24 cellular contexts compared by ENCODE assay signal in the genomic region with DNA sequence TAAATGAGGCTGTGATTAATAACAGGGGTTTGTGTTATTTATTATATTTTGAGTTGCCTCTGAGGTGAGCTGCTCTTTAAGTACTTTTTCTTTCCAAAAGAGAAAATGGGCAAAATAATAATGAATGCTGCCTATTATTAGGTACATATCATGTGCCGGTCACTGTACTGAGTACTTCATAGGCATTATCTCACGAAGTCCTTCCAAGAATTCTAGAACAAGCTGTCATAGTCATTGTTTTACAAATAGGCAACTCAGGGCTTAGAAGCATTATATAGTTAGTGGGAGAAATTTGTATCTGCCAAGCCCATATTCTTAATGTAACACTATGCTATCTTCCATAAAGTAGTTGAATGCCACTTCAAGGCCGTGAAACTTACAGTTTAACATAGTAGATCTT.
DNase-seq lines count a peak whose midpoint lies in the region; ATAC-seq, FAIRE-seq and TF ChIP-seq lines count a peak whose summit lies in the region.
"Had no signal": no experiment of that assay in that cellular context is flagged by ENCODE, and none has a peak within 500 bp of the region (broad histone marks: within the 10 kb centered on the region; RNA-seq: fewer than 3 reads in every experiment).

No MANE protein-coding gene starts in this region.

- no peaks in the 10 kb centered on the region for H3K27me3 Mint-ChIP-seq in astrocyte (ENCODE audit: low read depth, unreplicated experiment)
- H3K27me3 Mint-ChIP-seq: CD4-positive, CD25-positive, alpha-beta regulatory T cell; CD8-positive, alpha-beta memory T cell had no signal

- H3K27me3 ChIP-seq in right atrium auricular region (no peaks in the 10 kb centered on the region), GM23248 (replicated peaks; ENCODE audit: insufficient read depth) (no peaks in the 10 kb centered on the region), astrocyte (ENCODE audit: insufficient read depth, low read length) (no peaks in the 10 kb centered on the region), stomach smooth muscle (ENCODE audit: control insufficient read depth in 1 of 2, insufficient read depth in 2 of 2, low read length in 2 of 2) (no peaks in the 10 kb centered on the region), tibial nerve (no peaks in the 10 kb centered on the region)
- H3K27me3 ChIP-seq: BE2C had no signal

- intact Hi-C loops in Right ventricle myocardium inferior (cut with DNase I): no loop called here

- TF ChIP-seq EP300 in tibial nerve (IDR thresholded peaks at IDR 0.05): no peak

- no peak overlapping the region for H3K4me2 ChIP-seq in GM23248 (ENCODE audit: unreplicated experiment)
- no peak overlapping the region for H3K4me2 ChIP-seq in astrocyte (ENCODE audit: low read length)
- H3K4me2 ChIP-seq: GM23338 had no signal

- H3K9me2 ChIP-seq in GM23248 (ENCODE audit: insufficient read depth): no peaks in the 10 kb centered on the region

- in situ Hi-C loops in GM23248 (cut with MboI): no loop called here

- H3K36me3 Mint-ChIP-seq in astrocyte (ENCODE audit: low read depth, unreplicated experiment): no peaks in the 10 kb centered on the region
- H3K36me3 Mint-ChIP-seq: CD4-positive, CD25-positive, alpha-beta regulatory T cell; CD8-positive, alpha-beta memory T cell had no signal

- no peak for TF ChIP-seq CTCF in right atrium auricular region (IDR thresholded peaks at IDR 0.05)
- TF ChIP-seq CTCF in astrocyte (IDR thresholded peaks at IDR 0.05; ENCODE audit: insufficient read depth, low read depth, low read length): no peak
- TF ChIP-seq CTCF in tibial nerve (IDR thresholded peaks at IDR 0.05): no peak

- DNase-seq in Right ventricle myocardium inferior (ENCODE audit: missing footprints) (no peak), right atrium auricular region (ENCODE audit: low spot score) (no peak), GM23248 (no peak), astrocyte (ENCODE audit: low read depth) (no peak), DMS 273 treated with DMSO at 0.1 percent for 48 hours (lab: John Stamatoyannopoulos, UW) (no peak), tibial nerve (ENCODE audit: low spot score in 2 of 2) (no peak)
- DNase-seq: ACHN; BE2C; C1 segment of cervical spinal cord; CD4-positive, CD25-positive, alpha-beta regulatory T cell; CD8-positive, alpha-beta memory T cell; COR-L47; DMS153; DMS79; GDM1; HFFc6; IMR-90 had no signal

- H3K4me1 Mint-ChIP-seq in astrocyte (ENCODE audit: low read depth, unreplicated experiment): peaks cover 12% of the 10 kb centered on the region
- H3K4me1 Mint-ChIP-seq: CD8-positive, alpha-beta memory T cell; GM23338 had no signal

- H3F3A ChIP-seq in GM23248 (ENCODE audit: insufficient read depth): no peaks in the 10 kb centered on the region

- no peak overlapping the region for H3K4me3 Mint-ChIP-seq in astrocyte (ENCODE audit: unreplicated experiment)
- H3K4me3 Mint-ChIP-seq: CD4-positive, CD25-positive, alpha-beta regulatory T cell; CD8-positive, alpha-beta memory T cell; GM23338; HFFc6 had no signal

- H3K4me3 ChIP-seq in right atrium auricular region (no peak overlapping the region), GM23248 (no peak overlapping the region), astrocyte (ENCODE audit: insufficient read depth, low read depth, low read length) (no peak overlapping the region), stomach smooth muscle (ENCODE audit: low read length in 2 of 2) (no peak overlapping the region), tibial nerve (no peak overlapping the region)
- H3K4me3 ChIP-seq: GM23338 had no signal

- no peaks in the 10 kb centered on the region for H3K79me2 ChIP-seq in GM23248 (ENCODE audit: insufficient read depth)
- H3K79me2 ChIP-seq in astrocyte (ENCODE audit: insufficient read depth, low read length): no peaks in the 10 kb centered on the region

- peak; percentile 5 for FAIRE-seq in astrocyte (lab: Jason Lieb, UNC)
- FAIRE-seq: D721Med, GM18507, H54 had no signal

- peak; percentile 63 for ATAC-seq in Right ventricle myocardium inferior
- ATAC-seq: GM23338, HCT116 had no signal

- no peak overlapping the region for H3K27ac Mint-ChIP-seq in astrocyte (ENCODE audit: unreplicated experiment)
- H3K27ac Mint-ChIP-seq: CD4-positive, CD25-positive, alpha-beta regulatory T cell; CD8-positive, alpha-beta memory T cell; GM23338; HFFc6 had no signal

- H3K36me3 ChIP-seq in right atrium auricular region: no peaks in the 10 kb centered on the region
- H3K36me3 ChIP-seq in GM23248 (ENCODE audit: low read depth): no peaks in the 10 kb centered on the region
- H3K36me3 ChIP-seq in astrocyte (ENCODE audit: insufficient read depth, low read length): no peaks in the 10 kb centered on the region
- no peaks in the 10 kb centered on the region for H3K36me3 ChIP-seq in stomach smooth muscle (ENCODE audit: control insufficient read depth in 2 of 2, insufficient read depth in 2 of 2, low read length in 2 of 2)
- H3K36me3 ChIP-seq in tibial nerve: no peaks in the 10 kb centered on the region
- H3K36me3 ChIP-seq: BE2C had no signal

- no peak for TF ChIP-seq POLR2A in tibial nerve (IDR thresholded peaks at IDR 0.05)

- H2AFZ ChIP-seq in GM23248 (no peak overlapping the region), astrocyte (ENCODE audit: low read depth, low read length) (no peak overlapping the region)
- H2AFZ ChIP-seq: GM23338 had no signal

- no peaks in the 10 kb centered on the region for H3K4me1 ChIP-seq in right atrium auricular region
- H3K4me1 ChIP-seq in GM23248 (ENCODE audit: insufficient read depth): peaks cover 16% of the 10 kb centered on the region
- no peaks in the 10 kb centered on the region for H3K4me1 ChIP-seq in astrocyte (ENCODE audit: insufficient read depth, low read length)
- H3K4me1 ChIP-seq in stomach smooth muscle (ENCODE audit: control insufficient read depth, insufficient read depth, low read length): no peaks in the 10 kb centered on the region
- peaks cover 0 to 5% (median 0%) of the 10 kb centered on the region in 4 donors for H3K4me1 ChIP-seq in tibial nerve
- H3K4me1 ChIP-seq: BE2C had no signal

- peaks cover 3% of the 10 kb centered on the region for H3K9me3 Mint-ChIP-seq in astrocyte (ENCODE audit: unreplicated experiment)
- H3K9me3 Mint-ChIP-seq: GM23338, HFFc6 had no signal

- H3K9ac ChIP-seq in GM23248 (no peak overlapping the region), astrocyte (ENCODE audit: low read length) (no peak overlapping the region), stomach smooth muscle (ENCODE audit: low read length in 2 of 2) (no peak overlapping the region)

- H3K27ac ChIP-seq in right atrium auricular region (no peak overlapping the region), GM23248 (peak overlapping the region; percentile 51; the same call in 1 of the 2 replicates), astrocyte (ENCODE audit: low read depth, low read length) (no peak overlapping the region), stomach smooth muscle (ENCODE audit: low read length) (peak overlapping the region; percentile 6), tibial nerve (no peak overlapping the region)
- H3K27ac ChIP-seq: HL-60 had no signal

- 92 to 97% methylated on average over 3 of the region's 3 CpGs for WGBS in GM23248 (ENCODE audit: low coverage in 1 of 2, low lambda C conversion rate in 2 of 2, missing lambda C conversion rate in 2 of 2), 2 experiments
- 74 to 81% methylated on average over 3 of the region's 3 CpGs for WGBS in tibial nerve, 2 donors

- no peaks in the 10 kb centered on the region for H4K20me1 ChIP-seq in GM23248 (ENCODE audit: insufficient read depth)
- H4K20me1 ChIP-seq in astrocyte (ENCODE audit: insufficient read depth, low read length): no peaks in the 10 kb centered on the region

- H3K9me3 ChIP-seq in right atrium auricular region (no peaks in the 10 kb centered on the region), GM23248 (ENCODE audit: low read depth) (no peaks in the 10 kb centered on the region), astrocyte (ENCODE audit: insufficient read depth, low read depth, low read length) (no peaks in the 10 kb centered on the region), stomach smooth muscle (ENCODE audit: control insufficient read depth in 2 of 2, low read length in 2 of 2) (no peaks in the 10 kb centered on the region), tibial nerve (no peaks in the 10 kb centered on the region)
- H3K9me3 ChIP-seq: BE2C had no signal

Comparison
In these comparisons a context has a peak if more than half of its experiments do, and no peak if none do; other contexts are left out.
1. H3K27ac ChIP-seq: peak in GM23248 (single experiment) and stomach smooth muscle (single experiment); none in right atrium auricular region (0 of 2), astrocyte (single experiment) and tibial nerve (0 of 4).